1 cellular context compared by ENCODE assay signal in the genomic region with DNA sequence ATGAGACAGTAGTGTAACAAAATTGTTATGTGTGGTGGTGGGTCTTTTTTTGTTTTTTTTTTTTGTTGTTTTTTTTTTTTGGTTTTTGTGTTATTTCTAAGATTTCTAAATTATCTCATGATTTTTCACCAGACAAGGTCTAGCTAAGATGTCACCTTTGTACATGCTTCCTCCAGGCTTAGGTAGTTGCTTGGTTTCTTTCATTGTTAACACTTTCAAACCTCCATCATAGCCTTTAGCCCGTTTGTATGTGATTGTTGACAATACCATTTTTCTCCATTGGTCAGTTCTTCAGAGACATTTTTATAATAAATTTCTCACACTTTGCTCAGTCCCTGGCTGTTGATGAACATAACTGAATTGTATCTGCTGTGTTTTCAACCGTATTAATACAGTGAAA.
TF ChIP-seq lines count a peak whose summit lies in the region.

No MANE protein-coding gene starts in this region.

TF ChIP-seq in WTC11, 78 proteins besides CTCF, POLR2A, EP300 and RAD21 (continued from another document):
- no peak for TF ChIP-seq RORB (CRISPR knock-in tag; IDR thresholded peaks at IDR 0.05)
- no peak for TF ChIP-seq TEAD1 (CRISPR knock-in tag; IDR thresholded peaks at IDR 0.05)
- TF ChIP-seq, protein P1, sequence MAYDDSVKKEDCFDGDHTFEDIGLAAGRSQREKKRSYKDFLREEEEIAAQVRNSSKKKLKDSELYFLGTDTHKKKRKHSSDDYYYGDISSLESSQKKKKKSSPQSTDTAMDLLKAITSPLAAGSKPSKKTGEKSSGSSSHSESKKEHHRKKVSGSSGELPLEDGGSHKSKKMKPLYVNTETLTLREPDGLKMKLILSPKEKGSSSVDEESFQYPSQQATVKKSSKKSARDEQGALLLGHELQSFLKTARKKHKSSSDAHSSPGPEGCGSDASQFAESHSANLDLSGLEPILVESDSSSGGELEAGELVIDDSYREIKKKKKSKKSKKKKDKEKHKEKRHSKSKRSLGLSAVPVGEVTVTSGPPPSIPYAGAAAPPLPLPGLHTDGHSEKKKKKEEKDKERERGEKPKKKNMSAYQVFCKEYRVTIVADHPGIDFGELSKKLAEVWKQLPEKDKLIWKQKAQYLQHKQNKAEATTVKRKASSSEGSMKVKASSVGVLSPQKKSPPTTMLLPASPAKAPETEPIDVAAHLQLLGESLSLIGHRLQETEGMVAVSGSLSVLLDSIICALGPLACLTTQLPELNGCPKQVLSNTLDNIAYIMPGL (CRISPR knock-in tag; IDR thresholded peaks at IDR 0.05) = no peak
- TF ChIP-seq, protein P2, sequence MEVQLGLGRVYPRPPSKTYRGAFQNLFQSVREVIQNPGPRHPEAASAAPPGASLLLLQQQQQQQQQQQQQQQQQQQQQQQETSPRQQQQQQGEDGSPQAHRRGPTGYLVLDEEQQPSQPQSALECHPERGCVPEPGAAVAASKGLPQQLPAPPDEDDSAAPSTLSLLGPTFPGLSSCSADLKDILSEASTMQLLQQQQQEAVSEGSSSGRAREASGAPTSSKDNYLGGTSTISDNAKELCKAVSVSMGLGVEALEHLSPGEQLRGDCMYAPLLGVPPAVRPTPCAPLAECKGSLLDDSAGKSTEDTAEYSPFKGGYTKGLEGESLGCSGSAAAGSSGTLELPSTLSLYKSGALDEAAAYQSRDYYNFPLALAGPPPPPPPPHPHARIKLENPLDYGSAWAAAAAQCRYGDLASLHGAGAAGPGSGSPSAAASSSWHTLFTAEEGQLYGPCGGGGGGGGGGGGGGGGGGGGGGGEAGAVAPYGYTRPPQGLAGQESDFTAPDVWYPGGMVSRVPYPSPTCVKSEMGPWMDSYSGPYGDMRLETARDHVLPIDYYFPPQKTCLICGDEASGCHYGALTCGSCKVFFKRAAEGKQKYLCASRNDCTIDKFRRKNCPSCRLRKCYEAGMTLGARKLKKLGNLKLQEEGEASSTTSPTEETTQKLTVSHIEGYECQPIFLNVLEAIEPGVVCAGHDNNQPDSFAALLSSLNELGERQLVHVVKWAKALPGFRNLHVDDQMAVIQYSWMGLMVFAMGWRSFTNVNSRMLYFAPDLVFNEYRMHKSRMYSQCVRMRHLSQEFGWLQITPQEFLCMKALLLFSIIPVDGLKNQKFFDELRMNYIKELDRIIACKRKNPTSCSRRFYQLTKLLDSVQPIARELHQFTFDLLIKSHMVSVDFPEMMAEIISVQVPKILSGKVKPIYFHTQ (CRISPR knock-in tag; IDR thresholded peaks at IDR 0.05) = no peak
- no peak for TF ChIP-seq ESRRA (CRISPR knock-in tag; IDR thresholded peaks at IDR 0.05; ENCODE audit: borderline replicate concordance)
- TF ChIP-seq, protein P3, sequence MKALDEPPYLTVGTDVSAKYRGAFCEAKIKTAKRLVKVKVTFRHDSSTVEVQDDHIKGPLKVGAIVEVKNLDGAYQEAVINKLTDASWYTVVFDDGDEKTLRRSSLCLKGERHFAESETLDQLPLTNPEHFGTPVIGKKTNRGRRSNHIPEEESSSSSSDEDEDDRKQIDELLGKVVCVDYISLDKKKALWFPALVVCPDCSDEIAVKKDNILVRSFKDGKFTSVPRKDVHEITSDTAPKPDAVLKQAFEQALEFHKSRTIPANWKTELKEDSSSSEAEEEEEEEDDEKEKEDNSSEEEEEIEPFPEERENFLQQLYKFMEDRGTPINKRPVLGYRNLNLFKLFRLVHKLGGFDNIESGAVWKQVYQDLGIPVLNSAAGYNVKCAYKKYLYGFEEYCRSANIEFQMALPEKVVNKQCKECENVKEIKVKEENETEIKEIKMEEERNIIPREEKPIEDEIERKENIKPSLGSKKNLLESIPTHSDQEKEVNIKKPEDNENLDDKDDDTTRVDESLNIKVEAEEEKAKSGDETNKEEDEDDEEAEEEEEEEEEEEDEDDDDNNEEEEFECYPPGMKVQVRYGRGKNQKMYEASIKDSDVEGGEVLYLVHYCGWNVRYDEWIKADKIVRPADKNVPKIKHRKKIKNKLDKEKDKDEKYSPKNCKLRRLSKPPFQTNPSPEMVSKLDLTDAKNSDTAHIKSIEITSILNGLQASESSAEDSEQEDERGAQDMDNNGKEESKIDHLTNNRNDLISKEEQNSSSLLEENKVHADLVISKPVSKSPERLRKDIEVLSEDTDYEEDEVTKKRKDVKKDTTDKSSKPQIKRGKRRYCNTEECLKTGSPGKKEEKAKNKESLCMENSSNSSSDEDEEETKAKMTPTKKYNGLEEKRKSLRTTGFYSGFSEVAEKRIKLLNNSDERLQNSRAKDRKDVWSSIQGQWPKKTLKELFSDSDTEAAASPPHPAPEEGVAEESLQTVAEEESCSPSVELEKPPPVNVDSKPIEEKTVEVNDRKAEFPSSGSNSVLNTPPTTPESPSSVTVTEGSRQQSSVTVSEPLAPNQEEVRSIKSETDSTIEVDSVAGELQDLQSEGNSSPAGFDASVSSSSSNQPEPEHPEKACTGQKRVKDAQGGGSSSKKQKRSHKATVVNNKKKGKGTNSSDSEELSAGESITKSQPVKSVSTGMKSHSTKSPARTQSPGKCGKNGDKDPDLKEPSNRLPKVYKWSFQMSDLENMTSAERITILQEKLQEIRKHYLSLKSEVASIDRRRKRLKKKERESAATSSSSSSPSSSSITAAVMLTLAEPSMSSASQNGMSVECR (CRISPR knock-in tag; IDR thresholded peaks at IDR 0.05; ENCODE audit: borderline replicate concordance) = no peak
- TF ChIP-seq, protein P4, sequence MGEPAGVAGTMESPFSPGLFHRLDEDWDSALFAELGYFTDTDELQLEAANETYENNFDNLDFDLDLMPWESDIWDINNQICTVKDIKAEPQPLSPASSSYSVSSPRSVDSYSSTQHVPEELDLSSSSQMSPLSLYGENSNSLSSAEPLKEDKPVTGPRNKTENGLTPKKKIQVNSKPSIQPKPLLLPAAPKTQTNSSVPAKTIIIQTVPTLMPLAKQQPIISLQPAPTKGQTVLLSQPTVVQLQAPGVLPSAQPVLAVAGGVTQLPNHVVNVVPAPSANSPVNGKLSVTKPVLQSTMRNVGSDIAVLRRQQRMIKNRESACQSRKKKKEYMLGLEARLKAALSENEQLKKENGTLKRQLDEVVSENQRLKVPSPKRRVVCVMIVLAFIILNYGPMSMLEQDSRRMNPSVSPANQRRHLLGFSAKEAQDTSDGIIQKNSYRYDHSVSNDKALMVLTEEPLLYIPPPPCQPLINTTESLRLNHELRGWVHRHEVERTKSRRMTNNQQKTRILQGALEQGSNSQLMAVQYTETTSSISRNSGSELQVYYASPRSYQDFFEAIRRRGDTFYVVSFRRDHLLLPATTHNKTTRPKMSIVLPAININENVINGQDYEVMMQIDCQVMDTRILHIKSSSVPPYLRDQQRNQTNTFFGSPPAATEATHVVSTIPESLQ (CRISPR knock-in tag; IDR thresholded peaks at IDR 0.05) = no peak
TF ChIP-seq in WTC11: peak in this region for 0.
